Comparison of ENCODE assay signal across 8 cellular contexts in the genomic region with DNA sequence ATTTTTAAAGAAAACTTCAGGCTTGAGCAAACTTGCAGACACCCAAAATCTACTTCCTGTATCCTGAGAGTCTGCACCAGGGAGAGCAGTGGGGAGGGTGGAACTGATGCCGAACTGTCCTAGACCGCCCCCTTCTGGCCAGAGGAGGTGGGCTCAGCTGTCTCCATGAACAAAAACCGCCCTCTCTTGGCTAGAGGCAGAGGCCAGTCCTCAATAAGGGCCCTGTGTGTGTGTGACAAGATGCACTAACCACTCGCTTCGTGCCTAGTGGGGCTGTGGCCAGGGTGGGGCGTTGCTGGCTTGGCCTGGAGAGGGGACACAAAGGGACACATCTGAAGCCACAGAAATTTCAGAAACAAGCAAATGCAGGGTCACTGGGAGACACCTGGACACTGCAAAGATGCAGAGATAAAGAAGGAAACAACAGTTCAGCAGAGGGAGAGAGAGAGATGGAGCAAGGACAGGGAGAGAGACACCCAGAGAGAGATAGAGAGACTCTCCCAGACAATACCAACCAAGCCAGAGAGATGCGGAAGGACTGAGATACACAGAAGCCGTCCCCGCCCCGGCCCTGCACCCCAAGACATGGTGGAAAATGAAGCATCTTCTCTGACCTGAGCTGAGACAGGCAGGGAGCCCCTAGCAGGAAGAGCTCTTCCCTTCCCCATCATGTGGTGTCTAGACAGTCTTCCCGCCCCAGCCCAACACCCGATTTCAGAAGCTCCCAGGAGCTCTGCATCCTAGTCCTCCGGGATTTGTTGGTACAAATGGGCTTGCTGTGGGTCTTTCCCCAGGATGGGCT. TPM values are rescaled to one million over a fixed set of nuclear protein-coding genes. Genes with fewer than 3 reads are reported as not detected.
A peak's percentile ranks its signal among the peaks of the same experiment; 100 is the strongest.
DNase-seq lines count a peak whose midpoint lies in the region; ATAC-seq, FAIRE-seq and TF ChIP-seq lines count a peak whose summit lies in the region.

No MANE protein-coding gene starts in this region.

- H3K27me3 ChIP-seq in SJCRH30, result no peaks in the 10 kb centered on the region
- H3K27me3 ChIP-seq in trophoblast cell (ENCODE audit: insufficient read depth, low read length), result no peaks in the 10 kb centered on the region
- peaks cover 0 to 5% (median 0%) of the 10 kb centered on the region in 4 donors for H3K27me3 ChIP-seq in upper lobe of left lung

- H3K4ac ChIP-seq in trophoblast cell (ENCODE audit: low read depth, low read length), result no peak overlapping the region

- no peak overlapping the region for H3K27ac ChIP-seq in SJCRH30
- H3K27ac ChIP-seq in trophoblast cell (ENCODE audit: low read depth, low read length), result no peak overlapping the region
- no peak overlapping the region for H3K27ac ChIP-seq in upper lobe of left lung

- H2BK12ac ChIP-seq in trophoblast cell (ENCODE audit: low read length), result no peak overlapping the region

- H3K9ac ChIP-seq in trophoblast cell (ENCODE audit: low read length), result no peak overlapping the region

- H4K12ac ChIP-seq in trophoblast cell (ENCODE audit: low read depth, low read length), result no peak overlapping the region

- peak; percentile 96 to 98 for ATAC-seq in upper lobe of left lung (ENCODE audit: low FRiP score in 2 of 2)

- H3K4me3 ChIP-seq in LNCaP clone FGC (ENCODE audit: low read depth, low read length) (no peak overlapping the region), SJCRH30 (no peak overlapping the region), trophoblast cell (ENCODE audit: low read depth, low read length) (no peak overlapping the region), upper lobe of left lung (no peak overlapping the region)

- H3K4me1 ChIP-seq in SJCRH30 (no peaks in the 10 kb centered on the region), trophoblast cell (ENCODE audit: control insufficient read depth in 1 of 2, insufficient read depth in 2 of 2, low read length in 2 of 2) (peaks cover 11 to 12% of the 10 kb centered on the region in 2 experiments), upper lobe of left lung (peaks cover 0 to 12% (median 4%) of the 10 kb centered on the region in 4 donors)

- TF ChIP-seq POLR2A in H54 (IDR thresholded peaks at IDR 0.05; ENCODE audit: low read depth, low read length), result no peak
- TF ChIP-seq POLR2A in upper lobe of left lung (IDR thresholded peaks at IDR 0.05), result no peak

- DNase-seq in GM04504 (ENCODE audit: low read depth) (peak; percentile 52), H54 (ENCODE audit: insufficient read length, low spot score) (peak; percentile 94), LNCaP clone FGC (ENCODE audit: low read depth) (peak; percentile 58), SJCRH30 (peak; percentile 52 to 72), glomerular endothelial cell (ENCODE audit: extremely low read depth, low read depth, low spot score) (peak; percentile 33), trophoblast cell (peak; percentile 82 to 91), upper lobe of left lung (peak in 1 of 2 donors; percentile 93)
- peak; percentile 40 to 77 (median 67) for DNase-seq in activated naive CD4-positive, alpha-beta T cell (lab: John Stamatoyannopoulos, UW)

- TF ChIP-seq EP300 in upper lobe of left lung (IDR thresholded peaks at IDR 0.05), result no peak

- no peak overlapping the region for H2BK120ac ChIP-seq in trophoblast cell (ENCODE audit: insufficient read depth, low read length, poor library complexity)

- no peak overlapping the region for H3K23ac ChIP-seq in trophoblast cell (ENCODE audit: low read length)

- peak; percentile 81 for FAIRE-seq in H54 (lab: Jason Lieb, UNC)

- no peaks in the 10 kb centered on the region for H3K9me3 ChIP-seq in SJCRH30 (replicated peaks)
- H3K9me3 ChIP-seq in trophoblast cell (ENCODE audit: insufficient read depth, low read depth, low read length), result no peaks in the 10 kb centered on the region
- no peaks in the 10 kb centered on the region for H3K9me3 ChIP-seq in upper lobe of left lung

- no peak overlapping the region for H3K14ac ChIP-seq in trophoblast cell (ENCODE audit: low read length)

- TF ChIP-seq CTCF in LNCaP clone FGC (IDR thresholded peaks at IDR 0.05; ENCODE audit: control insufficient read depth, extremely low read depth, insufficient read depth) (peak; percentile 98), upper lobe of left lung (IDR thresholded peaks at IDR 0.05) (peak; percentile 84 to 94 (median 89))

- no peak overlapping the region for H4K91ac ChIP-seq in trophoblast cell (ENCODE audit: low read depth, low read length)

- H2BK5ac ChIP-seq in trophoblast cell (ENCODE audit: low read depth, low read length, poor library complexity), result no peak overlapping the region

- no peaks in the 10 kb centered on the region for H3K79me2 ChIP-seq in trophoblast cell (ENCODE audit: control insufficient read depth, insufficient read depth, low read length, poor library complexity)

- H3K36me3 ChIP-seq in SJCRH30 (no peaks in the 10 kb centered on the region), trophoblast cell (ENCODE audit: control insufficient read depth in 1 of 2, insufficient read depth in 2 of 2, low read length in 2 of 2) (no peaks in the 10 kb centered on the region), upper lobe of left lung (no peaks in the 10 kb centered on the region)

- no peak overlapping the region for H2AFZ ChIP-seq in trophoblast cell (ENCODE audit: insufficient read depth, low read length, poor library complexity)

- H3K4me2 ChIP-seq in trophoblast cell (ENCODE audit: low read length), result no peak overlapping the region

- no peaks in the 10 kb centered on the region for H3K79me1 ChIP-seq in trophoblast cell (ENCODE audit: low read length)

- WGBS in trophoblast cell (ENCODE audit: extremely low coverage, insufficient coverage, insufficient read length), result no CpG with 5 or more reads among the region's 13 CpGs
- WGBS in upper lobe of left lung, 2 donors, result 52% methylated on average over 13 of the region's 13 CpGs

- no peak overlapping the region for H4K8ac ChIP-seq in trophoblast cell (ENCODE audit: low read depth, low read length)

- no peak overlapping the region for H3K18ac ChIP-seq in trophoblast cell (ENCODE audit: low read length)

- H2AK5ac ChIP-seq in trophoblast cell (ENCODE audit: low read length), result no peak overlapping the region

RNA-seq across cellular contexts. Expression of gene FXYD4, which starts 22.7 kb away (rescaled TPM):
- not detected in 2 replicates for total RNA-seq in SJCRH30 (2014; rRNA removed; shearing (Covaris generic))
- total RNA-seq in glomerular endothelial cell (not detected in 2 replicates), upper lobe of left lung (1 to 10 TPM in 3 of 6 donors, not detected in 3; 2.5 to 4.0 (median 2.7) TPM)
- polyA plus RNA-seq in trophoblast cell (2013), result 0.14 and 0.64 TPM in 2 replicates
